Comparison of ENCODE assay signal across 1 cellular context in the genomic region with DNA sequence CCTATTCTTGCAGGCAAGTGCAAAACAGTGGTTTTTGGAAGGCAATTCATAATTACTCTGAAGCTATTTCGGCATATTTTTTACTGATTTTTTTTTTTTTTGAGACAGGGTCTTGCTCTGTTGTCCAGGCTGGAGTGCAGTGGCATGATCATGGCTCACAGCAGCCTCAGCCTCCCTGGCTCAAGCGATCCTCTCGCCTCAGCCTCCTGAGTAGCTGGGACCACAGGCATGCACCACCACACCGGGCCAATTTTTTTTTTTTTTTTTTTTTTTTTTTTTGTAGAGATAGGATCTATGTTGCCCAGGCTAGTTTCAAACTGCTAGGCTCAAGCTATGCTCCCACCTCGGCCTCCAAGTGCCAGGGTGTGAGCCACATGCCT.
A peak's percentile ranks its signal among the peaks of the same experiment; 100 is the strongest.
TF ChIP-seq lines count a peak whose summit lies in the region.

No MANE protein-coding gene starts in this region.

TF ChIP-seq in HEK293, 187 proteins besides CTCF, POLR2A, EP300 and RAD21:
- TF ChIP-seq ZNF121 (tag by site-specific recombination; IDR thresholded peaks at IDR 0.05) (peak; percentile 91), ZNF335 (tag by site-specific recombination; conservative IDR thresholded peaks at IDR 0.05) (peak; percentile 34; the same call in 1 of the 2 replicates)
- TF ChIP-seq, protein P1, sequence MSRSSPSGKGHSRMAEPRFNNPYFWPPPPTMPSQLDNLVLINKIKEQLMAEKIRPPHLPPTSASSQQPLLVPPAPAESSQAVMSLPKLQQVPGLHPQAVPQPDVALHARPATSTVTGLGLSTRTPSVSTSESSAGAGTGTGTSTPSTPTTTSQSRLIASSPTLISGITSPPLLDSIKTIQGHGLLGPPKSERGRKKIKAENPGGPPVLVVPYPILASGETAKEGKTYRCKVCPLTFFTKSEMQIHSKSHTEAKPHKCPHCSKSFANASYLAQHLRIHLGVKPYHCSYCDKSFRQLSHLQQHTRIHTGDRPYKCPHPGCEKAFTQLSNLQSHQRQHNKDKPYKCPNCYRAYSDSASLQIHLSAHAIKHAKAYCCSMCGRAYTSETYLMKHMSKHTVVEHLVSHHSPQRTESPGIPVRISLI (tag by site-specific recombination; IDR thresholded peaks at IDR 0.05) = peak; percentile 99
